1 cellular context compared by ENCODE assay signal in genomic region chr19:1259206-1259872, GRCh38.
TF ChIP-seq lines count a peak whose summit lies in the region.

No MANE protein-coding gene starts in this region.

TF ChIP-seq in K562, 482 proteins besides CTCF, POLR2A, EP300 and RAD21 (continued from another document and continues in another):
- TF ChIP-seq ZBTB40 (IDR thresholded peaks at IDR 0.05) (peak; percentile 76), ZBTB40 (CRISPR knock-in tag; IDR thresholded peaks at IDR 0.05) (0 out of 2 replicates have a peak, but pooled peaks have one; percentile 22), HINFP (tag; conservative IDR thresholded peaks at IDR 0.05; ENCODE audit: low read depth) (no peak), C11orf30 (IDR thresholded peaks at IDR 0.05; ENCODE audit: low read depth) (no peak), ESRRA (IDR thresholded peaks at IDR 0.05; ENCODE audit: borderline replicate concordance, low read depth) (no peak), FOXJ3 (CRISPR knock-in tag; IDR thresholded peaks at IDR 0.05) (no peak), NFIC (IDR thresholded peaks at IDR 0.05) (peak; percentile 34; the same call in 1 of the 2 replicates), ZBTB26 (CRISPR knock-in tag; IDR thresholded peaks at IDR 0.05) (peak; percentile 21; the same call in 1 of the 2 replicates), BCLAF1 (IDR thresholded peaks at IDR 0.05; ENCODE audit: borderline replicate concordance in 1 of 2, control insufficient read depth in 1 of 2, low read depth in 2 of 2, low read length in 1 of 2) (no peak), SRSF3 (IDR thresholded peaks at IDR 0.05; ENCODE audit: insufficient read depth, low read length) (no peak), ASH1L (IDR thresholded peaks at IDR 0.05; ENCODE audit: borderline replicate concordance, low read depth, partially characterized antibody) (peak; percentile 22), ZBTB43 (CRISPR knock-in tag; IDR thresholded peaks at IDR 0.05) (no peak), ZFP30 (CRISPR knock-in tag; IDR thresholded peaks at IDR 0.05; ENCODE audit: borderline replicate concordance) (no peak), SNRNP70 (optimal IDR thresholded peaks at IDR 0.05; ENCODE audit: low read depth, low read length) (peak; percentile 64), ZNF644 (tag; IDR thresholded peaks at IDR 0.05; ENCODE audit: low read depth) (no peak), NR3C1 (CRISPR knock-in tag; IDR thresholded peaks at IDR 0.05) (no peak), MTA3 (IDR thresholded peaks at IDR 0.05; ENCODE audit: borderline replicate concordance) (peak; percentile 53; the same call in 1 of the 2 replicates), ZNF217 (CRISPR knock-in tag; IDR thresholded peaks at IDR 0.05) (no peak), CCAR2 (IDR thresholded peaks at IDR 0.05; ENCODE audit: low read depth, low read length) (no peak), SP1 (CRISPR knock-in tag; IDR thresholded peaks at IDR 0.05) (peak; percentile 61), CBX1 (IDR thresholded peaks at IDR 0.05; ENCODE audit: low read depth) (0 out of 2 replicates have a peak, but pooled peaks have one; percentile 44), NKRF (IDR thresholded peaks at IDR 0.05; ENCODE audit: borderline replicate concordance) (peak; percentile 35; the same call in 1 of the 2 replicates), KAT8 (IDR thresholded peaks at IDR 0.05; ENCODE audit: low read depth) (no peak), ZNF584 (CRISPR knock-in tag; IDR thresholded peaks at IDR 0.05; ENCODE audit: low read depth) (no peak), PHF21A (IDR thresholded peaks at IDR 0.05; ENCODE audit: borderline replicate concordance, low read depth) (no peak), MNT (conservative IDR thresholded peaks at IDR 0.05) (no peak), POLR2B (IDR thresholded peaks at IDR 0.05; ENCODE audit: low read depth, partially characterized antibody) (peak; percentile 90), SIRT6 (IDR thresholded peaks at IDR 0.05; ENCODE audit: low read depth, low read length) (peak; percentile 62), NFE2 (IDR thresholded peaks at IDR 0.05; ENCODE audit: low read depth) (no peak), TEAD4 (IDR thresholded peaks at IDR 0.05; ENCODE audit: low read length) (no peak), TEAD4 (CRISPR knock-in tag; IDR thresholded peaks at IDR 0.05; ENCODE audit: borderline replicate concordance) (no peak), ZNF512 (tag; IDR thresholded peaks at IDR 0.05) (no peak), KLF16 (IDR thresholded peaks at IDR 0.05) (no peak), ZNF3 (CRISPR knock-in tag; IDR thresholded peaks at IDR 0.05) (no peak), ZKSCAN1 (IDR thresholded peaks at IDR 0.05; ENCODE audit: low read depth, low read length) (no peak), ZNF282 (CRISPR knock-in tag; IDR thresholded peaks at IDR 0.05) (0 out of 2 replicates have a peak, but pooled peaks have one; percentile 33), ZNF384 (IDR thresholded peaks at IDR 0.05; ENCODE audit: low read depth, low read length) (no peak), ZNF436 (CRISPR knock-in tag; IDR thresholded peaks at IDR 0.05) (no peak), ARNT (IDR thresholded peaks at IDR 0.05) (no peak), ZFPM2 (CRISPR knock-in tag; IDR thresholded peaks at IDR 0.05) (0 out of 2 replicates have a peak, but pooled peaks have one; percentile 67), GABPB1 (CRISPR knock-in tag; IDR thresholded peaks at IDR 0.05) (0 out of 2 replicates have a peak, but pooled peaks have one; percentile 40), KDM2B (CRISPR knock-in tag; IDR thresholded peaks at IDR 0.05) (no peak), NONO (IDR thresholded peaks at IDR 0.05; ENCODE audit: low read depth in 2 of 2, low read length in 1 of 2) (0 out of 4 replicates have a peak, but pooled peaks of 1 of the 2 experiments have one; percentile 54)
